32 cellular contexts compared by ENCODE assay signal in the genomic region with DNA sequence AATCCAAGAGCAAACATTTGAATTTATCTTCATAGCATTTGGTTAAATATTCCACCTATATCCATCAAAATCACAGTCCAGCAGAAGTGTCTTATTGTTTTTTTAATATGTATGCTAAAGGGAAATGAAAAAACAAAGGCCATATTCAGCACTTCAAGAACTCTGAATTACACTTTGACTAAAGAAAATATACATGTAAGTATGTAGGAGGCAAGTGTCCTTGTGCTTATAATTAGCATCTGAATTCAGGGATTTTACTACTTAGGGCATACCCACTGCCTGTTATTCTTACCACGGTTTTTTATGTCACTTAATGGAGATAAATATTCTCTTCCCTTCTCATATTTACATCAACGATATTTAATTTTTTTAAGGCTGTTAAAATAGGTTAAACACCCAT.
"Had no signal": no experiment of that assay in that cellular context is flagged by ENCODE, and none has a peak within 500 bp of the region (broad histone marks: within the 10 kb centered on the region; RNA-seq: fewer than 3 reads in every experiment).

No MANE protein-coding gene starts in this region.

- DNase-seq: activated CD4-positive, alpha-beta memory T cell treated with anti-CD3 and anti-CD28 coated beads for 36 hours; activated CD4-positive, alpha-beta T cell treated with anti-CD3 and anti-CD28 coated beads for 36 hours; activated CD4-positive, alpha-beta T cell treated with anti-CD3 and anti-CD28 coated beads, Interleukin-2, amount 10 ng/mL, durations not matched to agents 24 days and 14 days; activated CD4-positive, CD25-positive, alpha-beta regulatory T cell; activated CD4-positive, CD25-positive, alpha-beta regulatory T cell treated with anti-CD3 and anti-CD28 coated beads, Interleukin-2, amount 50 U/mL, for 72 hours; activated CD8-positive, alpha-beta memory T cell treated with anti-CD3 and anti-CD28 coated beads, Interleukin-2, amount 10 ng/mL, durations not matched to agents 7 days and 5 days; activated CD8-positive, alpha-beta memory T cell treated with anti-CD3 and anti-CD28 coated beads, Interleukin-2, amount 50 U/mL, for 4 hours; activated CD8-positive, alpha-beta T cell treated with anti-CD3 and anti-CD28 coated beads, Interleukin-2, amount 10 ng/mL, durations not matched to agents 7 days and 5 days; activated effector memory CD4-positive, alpha-beta T cell treated with anti-CD3 and anti-CD28 coated beads, Interleukin-2, amount 50 U/mL, for 16 hours; activated naive CD4-positive, alpha-beta T cell treated with anti-CD3 and anti-CD28 coated beads for 36 hours; activated naive CD8-positive, alpha-beta T cell treated with anti-CD3 and anti-CD28 coated beads for 36 hours; activated T-cell treated with anti-CD3 and anti-CD28 coated beads, Interleukin-2, amount 50 U/mL, for 1 hour; activated T-cell treated with anti-CD3 and anti-CD28 coated beads, Interleukin-2, amount 50 U/mL, for 48 hours; central memory CD4-positive, alpha-beta T cell; cerebellar nuclear complex; colonic mucosa; effector CD8-positive, alpha-beta T cell; foreskin fibroblast; glutamatergic neuron; heart left ventricle; T-helper 17 cell; T1000; WERI-Rb-1 had no signal

- H3K4me1 ChIP-seq: breast epithelium, colonic mucosa had no signal

- ATAC-seq: activated CD4-positive, alpha-beta T cell treated with anti-CD3 and anti-CD28 coated beads for 36 hours; activated CD8-positive, alpha-beta memory T cell treated with anti-CD3 and anti-CD28 coated beads, Interleukin-2, amount 10 ng/mL, durations not matched to agents 7 days and 5 days; activated CD8-positive, alpha-beta T cell treated with anti-CD3 and anti-CD28 coated beads, Interleukin-2, amount 10 ng/mL, durations not matched to agents 7 days and 5 days; esophagus mucosa; heart left ventricle; T-helper 17 cell had no signal

- H3K4me3 ChIP-seq: ascending aorta, breast epithelium, cardiac muscle cell, colonic mucosa, heart left ventricle had no signal

- H3K36me3 ChIP-seq: ascending aorta, breast epithelium, cardiac muscle cell, colonic mucosa, WERI-Rb-1 had no signal

- H3K27me3 ChIP-seq: ascending aorta, breast epithelium, cardiac muscle cell, colonic mucosa, heart left ventricle had no signal

- H3K9me3 Mint-ChIP-seq: activated CD4-positive, alpha-beta memory T cell treated with anti-CD3 and anti-CD28 coated beads for 36 hours; activated CD4-positive, alpha-beta T cell treated with anti-CD3 and anti-CD28 coated beads, Interleukin-2, amount 10 ng/mL, durations not matched to agents 24 days and 14 days; activated naive CD4-positive, alpha-beta T cell treated with anti-CD3 and anti-CD28 coated beads for 36 hours; activated naive CD4-positive, alpha-beta T cell treated with anti-CD3 and anti-CD28 coated beads, Interleukin-2, amount 50 U/mL, for 24 hours; activated naive CD8-positive, alpha-beta T cell treated with anti-CD3 and anti-CD28 coated beads for 36 hours; activated T-helper 1 cell treated with anti-CD3 and anti-CD28 coated beads, Interleukin-12 subunit alpha, Interleukin-12 subunit beta, Interleukin-2, Interleukin-4 antibody, amounts not matched to agents 30 ng/mL and 10 ng/mL and 1 ng/mL, durations not matched to agents 14 hours and 24 hours and 36 hours; activated T-helper 2 cell treated with anti-CD3 and anti-CD28 coated beads, Interferon-gamma antibody, Interleukin-2, Interleukin-4, amounts not matched to agents 10 μg/mL and 5 μg/mL and 100 μg/mL, durations not matched to agents 14 hours and 24 hours and 36 hours; T-helper 2 cell treated with Interferon-gamma antibody and Interleukin-4, amounts not matched to agents 5 μg/mL and 100 μg/mL, for 36 hours had no signal

- H3K4me3 Mint-ChIP-seq: activated CD4-positive, alpha-beta memory T cell treated with anti-CD3 and anti-CD28 coated beads for 36 hours; activated CD4-positive, alpha-beta T cell treated with anti-CD3 and anti-CD28 coated beads for 36 hours; activated CD4-positive, alpha-beta T cell treated with anti-CD3 and anti-CD28 coated beads, Interleukin-2, amount 10 ng/mL, durations not matched to agents 24 days and 14 days; activated CD8-positive, alpha-beta memory T cell treated with anti-CD3 and anti-CD28 coated beads, Interleukin-2, amount 10 ng/mL, durations not matched to agents 7 days and 5 days; activated CD8-positive, alpha-beta T cell treated with anti-CD3 and anti-CD28 coated beads, Interleukin-2, amount 10 ng/mL, durations not matched to agents 7 days and 5 days; activated naive CD4-positive, alpha-beta T cell treated with anti-CD3 and anti-CD28 coated beads for 36 hours; activated naive CD4-positive, alpha-beta T cell treated with anti-CD3 and anti-CD28 coated beads, Interleukin-2, amount 50 U/mL, for 24 hours; activated naive CD8-positive, alpha-beta T cell treated with anti-CD3 and anti-CD28 coated beads for 36 hours; activated T-helper 1 cell treated with anti-CD3 and anti-CD28 coated beads, Interleukin-12 subunit alpha, Interleukin-12 subunit beta, Interleukin-2, Interleukin-4 antibody, amounts not matched to agents 30 ng/mL and 10 ng/mL and 1 ng/mL, durations not matched to agents 14 hours and 24 hours and 36 hours; brain; T-helper 17 cell; T-helper 2 cell treated with Interferon-gamma antibody and Interleukin-4, amounts not matched to agents 5 μg/mL and 100 μg/mL, for 36 hours had no signal

- H3K27ac ChIP-seq: ascending aorta, breast epithelium, cardiac muscle cell, colonic mucosa, heart left ventricle, WERI-Rb-1 had no signal

- H3K27me3 Mint-ChIP-seq: activated CD4-positive, alpha-beta memory T cell treated with anti-CD3 and anti-CD28 coated beads for 36 hours; activated CD4-positive, alpha-beta T cell treated with anti-CD3 and anti-CD28 coated beads for 36 hours; activated CD4-positive, alpha-beta T cell treated with anti-CD3 and anti-CD28 coated beads, Interleukin-2, amount 10 ng/mL, durations not matched to agents 24 days and 14 days; activated CD8-positive, alpha-beta memory T cell treated with anti-CD3 and anti-CD28 coated beads, Interleukin-2, amount 10 ng/mL, durations not matched to agents 7 days and 5 days; activated naive CD4-positive, alpha-beta T cell treated with anti-CD3 and anti-CD28 coated beads, Interleukin-2, amount 50 U/mL, for 24 hours; activated naive CD8-positive, alpha-beta T cell treated with anti-CD3 and anti-CD28 coated beads for 36 hours; brain; T-helper 17 cell had no signal

- H3K27ac Mint-ChIP-seq: activated CD4-positive, alpha-beta memory T cell treated with anti-CD3 and anti-CD28 coated beads for 36 hours; activated CD4-positive, alpha-beta T cell treated with anti-CD3 and anti-CD28 coated beads for 36 hours; activated CD4-positive, alpha-beta T cell treated with anti-CD3 and anti-CD28 coated beads, Interleukin-2, amount 10 ng/mL, durations not matched to agents 24 days and 14 days; activated CD8-positive, alpha-beta memory T cell treated with anti-CD3 and anti-CD28 coated beads, Interleukin-2, amount 10 ng/mL, durations not matched to agents 7 days and 5 days; activated CD8-positive, alpha-beta T cell treated with anti-CD3 and anti-CD28 coated beads, Interleukin-2, amount 10 ng/mL, durations not matched to agents 7 days and 5 days; activated naive CD4-positive, alpha-beta T cell treated with anti-CD3 and anti-CD28 coated beads for 36 hours; activated naive CD4-positive, alpha-beta T cell treated with anti-CD3 and anti-CD28 coated beads, Interleukin-2, amount 50 U/mL, for 24 hours; activated naive CD8-positive, alpha-beta T cell treated with anti-CD3 and anti-CD28 coated beads for 36 hours; activated T-helper 1 cell treated with anti-CD3 and anti-CD28 coated beads, Interleukin-12 subunit alpha, Interleukin-12 subunit beta, Interleukin-2, Interleukin-4 antibody, amounts not matched to agents 30 ng/mL and 10 ng/mL and 1 ng/mL, durations not matched to agents 14 hours and 24 hours and 36 hours; activated T-helper 2 cell treated with anti-CD3 and anti-CD28 coated beads, Interferon-gamma antibody, Interleukin-2, Interleukin-4, amounts not matched to agents 10 μg/mL and 5 μg/mL and 100 μg/mL, durations not matched to agents 14 hours and 24 hours and 36 hours; brain; T-helper 17 cell; T-helper 2 cell treated with Interferon-gamma antibody and Interleukin-4, amounts not matched to agents 5 μg/mL and 100 μg/mL, for 36 hours had no signal

- H3K9me3 ChIP-seq: ascending aorta, breast epithelium, colonic mucosa, heart left ventricle had no signal
